Comparison of ENCODE assay signal across 9 cellular contexts in the genomic region with DNA sequence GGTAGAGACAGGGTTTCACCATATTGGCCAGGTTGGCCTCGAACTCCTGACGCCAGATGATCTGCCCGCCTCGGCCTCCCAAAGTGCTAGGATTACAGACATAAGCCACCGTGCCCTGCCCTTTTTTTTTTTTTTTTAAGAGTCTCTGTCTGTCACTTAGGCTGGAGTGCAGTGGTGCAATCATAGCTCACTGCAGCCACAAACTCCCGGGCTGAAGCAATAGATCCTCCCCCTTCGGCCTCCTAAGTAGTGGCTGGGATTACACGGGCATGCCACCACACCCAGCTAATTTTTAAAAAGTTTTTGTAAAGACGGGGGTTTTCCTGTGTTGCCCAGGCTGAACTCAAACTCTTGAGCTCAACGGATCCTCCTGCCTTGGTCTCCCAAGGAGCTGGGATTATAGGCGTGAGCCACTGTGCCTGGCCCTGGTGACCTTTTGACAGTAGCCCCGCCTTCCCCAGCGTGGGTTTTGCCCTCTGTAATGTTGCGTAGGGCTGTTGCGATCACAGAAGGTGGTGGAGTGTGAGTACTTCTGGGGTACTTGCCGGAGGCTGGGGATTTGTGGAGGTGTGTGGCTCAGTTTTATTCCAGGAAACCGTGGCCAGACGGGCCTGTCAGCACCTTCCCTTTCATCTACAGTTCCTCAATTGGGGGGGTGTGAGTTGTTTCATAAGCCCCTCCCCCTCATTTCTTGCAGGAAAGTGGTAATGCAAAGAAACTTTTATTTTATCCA.
DNase-seq lines count a peak whose midpoint lies in the region; ATAC-seq and TF ChIP-seq lines count a peak whose summit lies in the region.
"Had no signal": no experiment of that assay in that cellular context is flagged by ENCODE, and none has a peak within 500 bp of the region (broad histone marks: within the 10 kb centered on the region; RNA-seq: fewer than 3 reads in every experiment).

No MANE protein-coding gene starts in this region.

- H3K4me3 ChIP-seq in fibroblast of mammary gland (ENCODE audit: control insufficient read depth, low read depth, low read length) = no peak overlapping the region

- no peak overlapping the region for H3K4me3 Mint-ChIP-seq in activated T-cell treated with anti-CD3 and anti-CD28 coated beads, Interleukin-2, amount 50 U/mL, for 24 hours
- H3K4me3 Mint-ChIP-seq in stimulated activated naive B cell treated with anti-CD40 and anti-IgM and Interleukin-4, amounts not matched to agents 10 μg/mL and 1 μg/mL and 100 μg/mL, for 72 hours = peak overlapping the region; percentile 13 to 82

- no peaks in the 10 kb centered on the region for H3K36me3 Mint-ChIP-seq in activated T-cell treated with anti-CD3 and anti-CD28 coated beads, Interleukin-2, amount 50 U/mL, for 24 hours (ENCODE audit: low read depth)
- peaks cover 0 to 2% of the 10 kb centered on the region in 2 donors for H3K36me3 Mint-ChIP-seq in stimulated activated naive B cell treated with anti-CD40 and anti-IgM and Interleukin-4, amounts not matched to agents 10 μg/mL and 1 μg/mL and 100 μg/mL, for 72 hours

- TF ChIP-seq CTCF in fibroblast of mammary gland (conservative IDR thresholded peaks at IDR 0.05; ENCODE audit: control insufficient read depth, insufficient read depth, low read depth, low read length) = no peak

- H3K27ac Mint-ChIP-seq in activated T-cell treated with anti-CD3 and anti-CD28 coated beads, Interleukin-2, amount 50 U/mL, for 24 hours = peak overlapping the region; percentile 59
- peak overlapping the region; percentile 90 for H3K27ac Mint-ChIP-seq in stimulated activated naive B cell treated with anti-CD40 and anti-IgM and Interleukin-4, amounts not matched to agents 10 μg/mL and 1 μg/mL and 100 μg/mL, for 72 hours

- H3K9me3 Mint-ChIP-seq in activated T-cell treated with anti-CD3 and anti-CD28 coated beads, Interleukin-2, amount 50 U/mL, for 24 hours = no peaks in the 10 kb centered on the region
- no peaks in the 10 kb centered on the region for H3K9me3 Mint-ChIP-seq in stimulated activated naive B cell treated with anti-CD40 and anti-IgM and Interleukin-4, amounts not matched to agents 10 μg/mL and 1 μg/mL and 100 μg/mL, for 72 hours

- peak; percentile 53 to 68 for ATAC-seq in stimulated activated naive B cell treated with anti-CD40 and anti-IgM and Interleukin-4, amounts not matched to agents 10 μg/mL and 1 μg/mL and 100 μg/mL, for 72 hours (replicated peaks)

- DNase-seq in activated T-cell treated with anti-CD3 and anti-CD28 coated beads, Interleukin-2, amount 50 U/mL, for 24 hours = no peak
- no peak for DNase-seq in activated T-cell treated with anti-CD3 and anti-CD28 coated beads for 4 hours
- peak; percentile 84 for DNase-seq in SKM-1 (lab: John Stamatoyannopoulos, UW; ENCODE audit: unreplicated experiment)
- peak; percentile 12 for DNase-seq in fibroblast of mammary gland (ENCODE audit: low read depth)
- peak; percentile 44 for DNase-seq in stimulated activated naive B cell treated with anti-CD40 and anti-IgM and Interleukin-4, amounts not matched to agents 10 μg/mL and 1 μg/mL and 100 μg/mL, for 72 hours
- no peak for DNase-seq in NCI-H2107 treated with DMSO at 0.1 percent for 48 hours (lab: John Stamatoyannopoulos, UW; ENCODE audit: unreplicated experiment)
- no peak for DNase-seq in epidermal melanocyte (ENCODE audit: insufficient read length, low spot score)
- DNase-seq in NCI-H82 (lab: John Stamatoyannopoulos, UW) = no peak
- DNase-seq: NCI-H774 had no signal

- H3K27me3 Mint-ChIP-seq in activated T-cell treated with anti-CD3 and anti-CD28 coated beads, Interleukin-2, amount 50 U/mL, for 24 hours = no peaks in the 10 kb centered on the region
- no peaks in the 10 kb centered on the region for H3K27me3 Mint-ChIP-seq in stimulated activated naive B cell treated with anti-CD40 and anti-IgM and Interleukin-4, amounts not matched to agents 10 μg/mL and 1 μg/mL and 100 μg/mL, for 72 hours

- peaks cover 22% of the 10 kb centered on the region for H3K4me1 Mint-ChIP-seq in activated T-cell treated with anti-CD3 and anti-CD28 coated beads, Interleukin-2, amount 50 U/mL, for 24 hours (ENCODE audit: low read depth)
- peaks cover 7 to 19% of the 10 kb centered on the region in 2 donors for H3K4me1 Mint-ChIP-seq in stimulated activated naive B cell treated with anti-CD40 and anti-IgM and Interleukin-4, amounts not matched to agents 10 μg/mL and 1 μg/mL and 100 μg/mL, for 72 hours

Comparison
In these comparisons a context has a peak if more than half of its experiments do, and no peak if none do; other contexts are left out.
1. DNase-seq: peak in SKM-1 (single experiment), fibroblast of mammary gland (single experiment) and stimulated activated naive B cell treated with anti-CD40 and anti-IgM and Interleukin-4, amounts not matched to agents 10 μg/mL and 1 μg/mL and 100 μg/mL, for 72 hours (single experiment); none in activated T-cell treated with anti-CD3 and anti-CD28 coated beads, Interleukin-2, amount 50 U/mL, for 24 hours (single experiment), activated T-cell treated with anti-CD3 and anti-CD28 coated beads for 4 hours (single experiment), NCI-H2107 treated with DMSO at 0.1 percent for 48 hours (single experiment), epidermal melanocyte (single experiment) and NCI-H82 (single experiment).